In genomic region chr1:226181996-226182714, GRCh38 we compare ENCODE assay signal across 8 cellular contexts. TPM values are rescaled to one million over a fixed set of nuclear protein-coding genes. Genes with fewer than 3 reads are reported as not detected.
DNase-seq lines count a peak whose midpoint lies in the region; ATAC-seq and TF ChIP-seq lines count a peak whose summit lies in the region.

No MANE protein-coding gene starts in this region.

- in situ Hi-C loops in G401 (cut with HindIII; ENCODE audit: low sequenced_read_pairs), result no loop called here

- H3K4me1 ChIP-seq in body of pancreas, result peaks cover 49% of the 10 kb centered on the region
- H3K4me1 ChIP-seq in aorta (ENCODE audit: control insufficient read depth in 1 of 2, insufficient read depth in 2 of 2, low read length in 2 of 2), result peaks cover 0 to 3% of the 10 kb centered on the region in 2 donors

- TF ChIP-seq POLR2A in body of pancreas (IDR thresholded peaks at IDR 0.05), result no peak

- H3K4me3 ChIP-seq in body of pancreas, result no peak overlapping the region
- H3K4me3 ChIP-seq in aorta (ENCODE audit: low read length in 2 of 2), result no peak overlapping the region

- 68 to 72% methylated on average over 14 of the region's 14 CpGs for WGBS in body of pancreas, 2 donors
- WGBS in aorta, 2 donors, result 67 to 81% methylated on average over 14 of the region's 14 CpGs

- H3K36me3 ChIP-seq in body of pancreas (replicated peaks in 1 of 2; ENCODE audit: insufficient read depth in 1 of 2, low read depth in 2 of 2), result no peaks in the 10 kb centered on the region
- H3K36me3 ChIP-seq in aorta (ENCODE audit: control insufficient read depth in 1 of 2, insufficient read depth in 2 of 2, low read length in 1 of 2), result no peaks in the 10 kb centered on the region

- H3K27me3 ChIP-seq in body of pancreas (no peaks in the 10 kb centered on the region), aorta (ENCODE audit: control insufficient read depth in 1 of 2, insufficient read depth in 2 of 2, low read length in 1 of 2) (no peaks in the 10 kb centered on the region)

- intact Hi-C loops in body of pancreas (cut with DNase I), result no loop called here
- intact Hi-C loops in aorta (cut with DNase I), result loop anchor here in 1 of 2 donors (5.0 to 10.0 kb wide), 2 partner anchors 40 to 117 kb away; partner anchors contain the start of gene H3-3A

- TF ChIP-seq CTCF in body of pancreas (IDR thresholded peaks at IDR 0.05), result peak in 6 of 7 experiments; percentile 28 to 61 (median 40)

- no peaks in the 10 kb centered on the region for H3K9me3 ChIP-seq in body of pancreas
- no peaks in the 10 kb centered on the region for H3K9me3 ChIP-seq in aorta (ENCODE audit: control insufficient read depth, low read length)

- DNase-seq in G401 (ENCODE audit: low spot score) (peak; percentile 61), NCI-H1694 (lab: John Stamatoyannopoulos, UW) (peak; percentile 18), body of pancreas (peak; percentile 53 to 73 (median 56)), left kidney (ENCODE audit: low read depth, low spot score) (peak; percentile 53), aorta (peak; percentile 65 to 81)

- peak overlapping the region in 2 of 4 donors; percentile 6 to 48 for H3K27ac ChIP-seq in body of pancreas
- H3K27ac ChIP-seq in aorta (ENCODE audit: low read depth in 1 of 2, low read length in 2 of 2), result no peak overlapping the region

- no peak for ATAC-seq in body of pancreas
- ATAC-seq in aorta (ENCODE audit: low FRiP score), result peak; percentile 66
- ATAC-seq in GM21423 (IDR thresholded peaks at IDR 0.05; ENCODE audit: unreplicated experiment), result no peak
- ATAC-seq in GM21717 (IDR thresholded peaks at IDR 0.05; ENCODE audit: unreplicated experiment), result no peak
- ATAC-seq in GM18520 (IDR thresholded peaks at IDR 0.05; ENCODE audit: unreplicated experiment), result no peak

RNA-seq across cellular contexts. Expression of gene ACBD3, which starts 4.4 kb away (rescaled TPM):
- 19.4 and 21.3 TPM in 2 replicates for total RNA-seq in G401 (2014; rRNA removed; shearing (Covaris generic))
- total RNA-seq in body of pancreas (10 to 100 TPM; 27.0 to 34.3 TPM), aorta (10 to 100 TPM; 41.6 to 45.5 TPM)
- polyA plus RNA-seq in aorta, result 10 to 100 TPM; 14.2 to 25.4 TPM

RNA-seq across cellular contexts. Expression of gene MIXL1, which starts 41.3 kb away (rescaled TPM):
- total RNA-seq in G401 (2014; rRNA removed; shearing (Covaris generic)), result not detected in 2 replicates
- not detected for total RNA-seq in body of pancreas
- under 1 TPM; 0.19 to 0.51 TPM for total RNA-seq in aorta
- not detected for polyA plus RNA-seq in aorta

Comparison
In these comparisons a context has a peak if more than half of its experiments do, and no peak if none do; other contexts are left out.
1. DNase-seq: peak in every context shown above with its lines; median percentile 73 in aorta; 61 in G401; 56 in body of pancreas; 53 in left kidney; 18 in NCI-H1694.